ENCODE assay signal across 1 cellular context in the genomic region with DNA sequence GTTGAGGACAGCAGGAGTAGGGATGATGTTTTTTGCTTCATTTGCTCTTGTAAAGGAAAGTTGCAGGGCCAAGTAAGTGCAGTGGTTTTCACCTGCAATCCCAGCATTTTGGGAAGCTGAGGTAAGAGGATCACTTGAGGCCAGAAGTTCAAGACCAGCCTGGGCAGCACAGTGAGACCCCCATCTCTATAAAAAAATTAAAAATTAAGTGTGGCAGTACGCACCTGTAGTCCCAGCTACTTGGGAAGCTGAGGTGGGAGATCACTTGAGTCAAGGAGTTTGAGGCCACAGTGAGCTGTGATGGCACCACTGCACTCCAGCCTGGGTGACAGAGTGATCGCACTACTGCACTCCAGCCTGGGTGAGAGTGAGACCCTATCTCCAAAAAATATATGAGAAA.
TF ChIP-seq lines count a peak whose summit lies in the region.

No MANE protein-coding gene starts in this region.

TF ChIP-seq in H1, 55 proteins besides CTCF, POLR2A, EP300 and RAD21:
- no peak for TF ChIP-seq KDM1A (IDR thresholded peaks at IDR 0.05; ENCODE audit: borderline replicate concordance, low read length)
- no peak for TF ChIP-seq TAF7 (optimal IDR thresholded peaks at IDR 0.05; ENCODE audit: borderline replicate concordance, low read depth, low read length)
- no peak for TF ChIP-seq KDM4A (IDR thresholded peaks at IDR 0.05; ENCODE audit: low read depth, low read length, severe bottlenecking)
TF ChIP-seq in H1: peak in this region for 0.
